1 cellular context compared by ENCODE assay signal in the genomic region with DNA sequence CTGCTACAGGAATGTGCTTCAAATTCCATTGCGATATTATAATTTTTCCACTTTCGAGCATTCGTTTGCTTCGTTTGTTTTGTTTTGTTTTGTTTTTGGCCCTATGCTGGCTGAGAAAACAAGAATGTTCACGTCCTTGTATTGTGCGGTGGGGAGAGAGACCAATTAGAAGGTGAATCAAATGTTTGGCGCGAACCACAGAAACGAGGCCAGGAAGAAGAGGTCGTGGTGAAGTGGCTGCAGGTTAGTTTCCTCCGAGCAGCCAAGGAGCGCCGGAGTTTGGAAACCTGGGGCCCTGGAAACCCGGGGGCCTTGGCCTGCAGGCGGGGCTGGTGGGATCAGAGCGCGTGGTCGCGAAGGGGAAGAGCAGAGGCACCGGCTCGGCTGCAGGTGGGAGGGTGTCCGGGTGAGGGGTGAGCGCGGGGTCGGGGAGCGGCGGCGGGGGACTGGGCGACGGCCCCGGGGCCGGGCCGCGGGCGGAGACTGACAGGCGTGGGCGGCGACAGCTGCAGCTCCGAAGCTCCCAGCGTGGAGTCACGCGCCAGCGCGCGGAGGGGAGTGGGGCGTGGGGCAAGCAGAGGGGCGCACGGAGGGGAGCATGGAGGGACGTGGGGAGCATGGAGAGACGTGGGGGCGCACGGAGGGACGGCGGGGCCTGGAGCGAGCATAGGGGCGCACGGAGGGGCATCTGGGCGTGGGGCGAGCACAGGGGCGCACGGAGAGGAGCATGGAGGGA.
TF ChIP-seq lines count a peak whose summit lies in the region.

No MANE protein-coding gene starts in this region.

TF ChIP-seq in H1, 55 proteins besides CTCF, POLR2A, EP300 and RAD21 (continued from another document):
- TF ChIP-seq TEAD4 (IDR thresholded peaks at IDR 0.05; ENCODE audit: low read depth, low read length) = no peak
- TF ChIP-seq, protein P1, sequence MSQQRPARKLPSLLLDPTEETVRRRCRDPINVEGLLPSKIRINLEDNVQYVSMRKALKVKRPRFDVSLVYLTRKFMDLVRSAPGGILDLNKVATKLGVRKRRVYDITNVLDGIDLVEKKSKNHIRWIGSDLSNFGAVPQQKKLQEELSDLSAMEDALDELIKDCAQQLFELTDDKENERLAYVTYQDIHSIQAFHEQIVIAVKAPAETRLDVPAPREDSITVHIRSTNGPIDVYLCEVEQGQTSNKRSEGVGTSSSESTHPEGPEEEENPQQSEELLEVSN (IDR thresholded peaks at IDR 0.05) = peak; percentile 59
- peak; percentile 62 for TF ChIP-seq KDM4A (IDR thresholded peaks at IDR 0.05; ENCODE audit: low read depth, low read length, severe bottlenecking)
- TF ChIP-seq SUZ12 (IDR thresholded peaks at IDR 0.05; ENCODE audit: low read length) = peak; percentile 53
- no peak for TF ChIP-seq BRCA1 (IDR thresholded peaks at IDR 0.05; ENCODE audit: low read depth, low read length)
- TF ChIP-seq EGR1 (IDR thresholded peaks at IDR 0.05; ENCODE audit: borderline replicate concordance, low read depth, low read length) = 0 out of 2 replicates have a peak, but pooled peaks have one; percentile 17
- TF ChIP-seq, protein P2, sequence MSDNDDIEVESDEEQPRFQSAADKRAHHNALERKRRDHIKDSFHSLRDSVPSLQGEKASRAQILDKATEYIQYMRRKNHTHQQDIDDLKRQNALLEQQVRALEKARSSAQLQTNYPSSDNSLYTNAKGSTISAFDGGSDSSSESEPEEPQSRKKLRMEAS (IDR thresholded peaks at IDR 0.05) = peak; percentile 32
- TF ChIP-seq SAP30 (IDR thresholded peaks at IDR 0.05; ENCODE audit: insufficient read depth, insufficient replicate concordance, low read length) = no peak
- TF ChIP-seq BACH1 (IDR thresholded peaks at IDR 0.05; ENCODE audit: low read length) = peak; percentile 40; the same call in 1 of the 2 replicates
- TF ChIP-seq KDM5A (IDR thresholded peaks at IDR 0.05; ENCODE audit: low read length) = no peak
- no peak for TF ChIP-seq SIRT6 (IDR thresholded peaks at IDR 0.05; ENCODE audit: low read length)
- TF ChIP-seq HDAC2 (IDR thresholded peaks at IDR 0.05; ENCODE audit: borderline replicate concordance in 1 of 2, low read depth in 2 of 2, low read length in 2 of 2) = 0 out of 4 replicates have a peak, but pooled peaks of 1 of the 2 experiments have one; percentile 6
- no peak for TF ChIP-seq CTBP2 (IDR thresholded peaks at IDR 0.05; ENCODE audit: borderline replicate concordance, insufficient read depth, insufficient read length, low read length)
- TF ChIP-seq HDAC6 (IDR thresholded peaks at IDR 0.05; ENCODE audit: low read depth, low read length) = no peak
- no peak for TF ChIP-seq KDM1A (IDR thresholded peaks at IDR 0.05; ENCODE audit: borderline replicate concordance, low read length)
